In genomic region chr7:27945356-27945755, GRCh38 we compare ENCODE assay signal across 24 cellular contexts.
"Had no signal": no experiment of that assay in that cellular context is flagged by ENCODE, and none has a peak within 500 bp of the region (broad histone marks: within the 10 kb centered on the region; RNA-seq: fewer than 3 reads in every experiment).

No MANE protein-coding gene starts in this region.

- H3K36me3 ChIP-seq: brain microvascular endothelial cell, left ventricle myocardium inferior, neural progenitor cell, thoracic aorta, vagina had no signal

- H3K9ac ChIP-seq: neural progenitor cell had no signal

- H3K9me3 ChIP-seq: left ventricle myocardium inferior, spleen, thoracic aorta, vagina had no signal

- H3K4me2 ChIP-seq: neural progenitor cell had no signal

- H3K4me1 ChIP-seq: neural progenitor cell, spleen had no signal

- H3K4me3 ChIP-seq: neural progenitor cell, spleen, thoracic aorta, vagina had no signal

- H2AFZ ChIP-seq: neural progenitor cell had no signal

- H3K27ac ChIP-seq: brain microvascular endothelial cell, neural progenitor cell, spleen, thoracic aorta had no signal

- ATAC-seq: effector memory CD8-positive, alpha-beta T cell; natural killer cell had no signal

- FAIRE-seq: astrocyte had no signal

- DNase-seq: activated CD4-positive, alpha-beta memory T cell treated with anti-CD3 and anti-CD28 coated beads for 36 hours; activated CD4-positive, alpha-beta T cell treated with anti-CD3 and anti-CD28 coated beads, Interleukin-2, amount 10 ng/mL, durations not matched to agents 24 days and 14 days; activated CD4-positive, CD25-positive, alpha-beta regulatory T cell treated with anti-CD3 and anti-CD28 coated beads, Interleukin-2, amount 50 U/mL, for 72 hours; activated CD8-positive, alpha-beta memory T cell treated with anti-CD3 and anti-CD28 coated beads, Interleukin-2, amount 50 U/mL, for 4 hours; activated effector memory CD4-positive, alpha-beta T cell treated with anti-CD3 and anti-CD28 coated beads, Interleukin-2, amount 50 U/mL, for 16 hours; activated naive CD4-positive, alpha-beta T cell treated with anti-CD3 and anti-CD28 coated beads for 36 hours; activated naive CD8-positive, alpha-beta T cell treated with anti-CD3 and anti-CD28 coated beads for 36 hours; activated T-cell treated with anti-CD3 and anti-CD28 coated beads, Interleukin-2, amount 50 U/mL, for 1 hour; brain microvascular endothelial cell; caudate nucleus; cortex of kidney; effector memory CD8-positive, alpha-beta T cell; erythroblast; kidney glomerular epithelial cell; left ventricle myocardium inferior; natural killer cell; occipital lobe; spleen; stimulated activated naive CD4-positive, alpha-beta T cell; T-helper 2 cell had no signal

- H3K27me3 ChIP-seq: brain microvascular endothelial cell, neural progenitor cell, spleen, vagina had no signal
